Comparison of ENCODE assay signal across 8 cellular contexts in genomic region chr21:38831526-38832467, GRCh38. TPM values are rescaled to one million over a fixed set of nuclear protein-coding genes. Genes with fewer than 3 reads are reported as not detected.
DNase-seq lines count a peak whose midpoint lies in the region; ATAC-seq and TF ChIP-seq lines count a peak whose summit lies in the region.

No MANE protein-coding gene starts in this region.

- no peaks in the 10 kb centered on the region for H3K9me3 Mint-ChIP-seq in GM23338

- H3K79me2 ChIP-seq in GM23338 (replicated peaks; ENCODE audit: insufficient read depth) = no peaks in the 10 kb centered on the region

- no peaks in the 10 kb centered on the region for H3K36me3 Mint-ChIP-seq in GM23338 (ENCODE audit: low read depth)

- H3K27ac Mint-ChIP-seq in GM23338 = no peak overlapping the region

- peaks cover 3% of the 10 kb centered on the region; the same call in 1 of the 3 replicates for H3K4me1 Mint-ChIP-seq in GM23338

- no peaks in the 10 kb centered on the region for H3K36me3 ChIP-seq in GM23338 (ENCODE audit: insufficient read depth)

- no peak for ATAC-seq in GM23338

- H3K4me3 ChIP-seq in GM12864 (ENCODE audit: low read depth, low read length) (no peak overlapping the region), GM23338 (no peak overlapping the region), fibroblast of villous mesenchyme (ENCODE audit: low read depth, low read length) (no peak overlapping the region), retinal pigment epithelial cell (ENCODE audit: low read length) (no peak overlapping the region)

- TF ChIP-seq CTCF in GM12864 (IDR thresholded peaks at IDR 0.05; ENCODE audit: low read depth, low read length, missing control alignments) (no peak), GM23338 (conservative IDR thresholded peaks at IDR 0.05; ENCODE audit: low read depth in 2 of 2) (no peak), fibroblast of villous mesenchyme (IDR thresholded peaks at IDR 0.05; ENCODE audit: insufficient read depth, low read depth, low read length) (no peak), retinal pigment epithelial cell (conservative IDR thresholded peaks at IDR 0.05; ENCODE audit: low read depth, low read length) (no peak)

- H3K4me1 ChIP-seq in GM23338 (ENCODE audit: insufficient read depth) = no peaks in the 10 kb centered on the region

- H3K4me3 Mint-ChIP-seq in GM23338 = no peak overlapping the region

- no peak overlapping the region for H3K4me2 ChIP-seq in GM23338

- no peaks in the 10 kb centered on the region for H3K9me2 ChIP-seq in GM23338 (ENCODE audit: insufficient read depth)

- no peaks in the 10 kb centered on the region for H4K20me1 ChIP-seq in GM23338 (replicated peaks; ENCODE audit: insufficient read depth)

- H3K27me3 Mint-ChIP-seq in GM23338 (ENCODE audit: insufficient read depth, low read depth, poor library complexity) = no peaks in the 10 kb centered on the region

- H3K27me3 ChIP-seq in GM23338 (ENCODE audit: insufficient read depth) = no peaks in the 10 kb centered on the region

- 0 out of 2 replicates have a peak overlapping the region, but pooled peaks have one; percentile 38 for H2AFZ ChIP-seq in GM23338

- no peak overlapping the region for H3K27ac ChIP-seq in GM23338 (ENCODE audit: low read depth)

- H3F3A ChIP-seq in GM23338 (replicated peaks; ENCODE audit: low read depth) = no peaks in the 10 kb centered on the region

- DNase-seq in GM12864 (ENCODE audit: low read depth) = peak; percentile 19
- DNase-seq in GM23338 (ENCODE audit: low spot score) = no peak
- DNase-seq in KG1 (lab: John Stamatoyannopoulos, UW) = peak; percentile 79
- DNase-seq in activated CD4-positive, alpha-beta T cell treated with anti-CD3 and anti-CD28 coated beads for 4 hours = peak; percentile 25 to 31
- peak; percentile 100 for DNase-seq in fibroblast of villous mesenchyme (ENCODE audit: low read depth)
- peak; percentile 52 for DNase-seq in retinal pigment epithelial cell (ENCODE audit: low read depth)
- no peak for DNase-seq in SHP77 (lab: John Stamatoyannopoulos, UW)
- DNase-seq in NCI-H526 treated with DMSO at 0.1 percent for 48 hours (lab: John Stamatoyannopoulos, UW) = no peak

TF ChIP-seq in GM23338, 12 proteins besides CTCF, POLR2A, EP300 and RAD21:
- TF ChIP-seq, protein P1, sequence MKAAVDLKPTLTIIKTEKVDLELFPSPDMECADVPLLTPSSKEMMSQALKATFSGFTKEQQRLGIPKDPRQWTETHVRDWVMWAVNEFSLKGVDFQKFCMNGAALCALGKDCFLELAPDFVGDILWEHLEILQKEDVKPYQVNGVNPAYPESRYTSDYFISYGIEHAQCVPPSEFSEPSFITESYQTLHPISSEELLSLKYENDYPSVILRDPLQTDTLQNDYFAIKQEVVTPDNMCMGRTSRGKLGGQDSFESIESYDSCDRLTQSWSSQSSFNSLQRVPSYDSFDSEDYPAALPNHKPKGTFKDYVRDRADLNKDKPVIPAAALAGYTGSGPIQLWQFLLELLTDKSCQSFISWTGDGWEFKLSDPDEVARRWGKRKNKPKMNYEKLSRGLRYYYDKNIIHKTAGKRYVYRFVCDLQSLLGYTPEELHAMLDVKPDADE (IDR thresholded peaks at IDR 0.05) = no peak
- TF ChIP-seq, protein P2, sequence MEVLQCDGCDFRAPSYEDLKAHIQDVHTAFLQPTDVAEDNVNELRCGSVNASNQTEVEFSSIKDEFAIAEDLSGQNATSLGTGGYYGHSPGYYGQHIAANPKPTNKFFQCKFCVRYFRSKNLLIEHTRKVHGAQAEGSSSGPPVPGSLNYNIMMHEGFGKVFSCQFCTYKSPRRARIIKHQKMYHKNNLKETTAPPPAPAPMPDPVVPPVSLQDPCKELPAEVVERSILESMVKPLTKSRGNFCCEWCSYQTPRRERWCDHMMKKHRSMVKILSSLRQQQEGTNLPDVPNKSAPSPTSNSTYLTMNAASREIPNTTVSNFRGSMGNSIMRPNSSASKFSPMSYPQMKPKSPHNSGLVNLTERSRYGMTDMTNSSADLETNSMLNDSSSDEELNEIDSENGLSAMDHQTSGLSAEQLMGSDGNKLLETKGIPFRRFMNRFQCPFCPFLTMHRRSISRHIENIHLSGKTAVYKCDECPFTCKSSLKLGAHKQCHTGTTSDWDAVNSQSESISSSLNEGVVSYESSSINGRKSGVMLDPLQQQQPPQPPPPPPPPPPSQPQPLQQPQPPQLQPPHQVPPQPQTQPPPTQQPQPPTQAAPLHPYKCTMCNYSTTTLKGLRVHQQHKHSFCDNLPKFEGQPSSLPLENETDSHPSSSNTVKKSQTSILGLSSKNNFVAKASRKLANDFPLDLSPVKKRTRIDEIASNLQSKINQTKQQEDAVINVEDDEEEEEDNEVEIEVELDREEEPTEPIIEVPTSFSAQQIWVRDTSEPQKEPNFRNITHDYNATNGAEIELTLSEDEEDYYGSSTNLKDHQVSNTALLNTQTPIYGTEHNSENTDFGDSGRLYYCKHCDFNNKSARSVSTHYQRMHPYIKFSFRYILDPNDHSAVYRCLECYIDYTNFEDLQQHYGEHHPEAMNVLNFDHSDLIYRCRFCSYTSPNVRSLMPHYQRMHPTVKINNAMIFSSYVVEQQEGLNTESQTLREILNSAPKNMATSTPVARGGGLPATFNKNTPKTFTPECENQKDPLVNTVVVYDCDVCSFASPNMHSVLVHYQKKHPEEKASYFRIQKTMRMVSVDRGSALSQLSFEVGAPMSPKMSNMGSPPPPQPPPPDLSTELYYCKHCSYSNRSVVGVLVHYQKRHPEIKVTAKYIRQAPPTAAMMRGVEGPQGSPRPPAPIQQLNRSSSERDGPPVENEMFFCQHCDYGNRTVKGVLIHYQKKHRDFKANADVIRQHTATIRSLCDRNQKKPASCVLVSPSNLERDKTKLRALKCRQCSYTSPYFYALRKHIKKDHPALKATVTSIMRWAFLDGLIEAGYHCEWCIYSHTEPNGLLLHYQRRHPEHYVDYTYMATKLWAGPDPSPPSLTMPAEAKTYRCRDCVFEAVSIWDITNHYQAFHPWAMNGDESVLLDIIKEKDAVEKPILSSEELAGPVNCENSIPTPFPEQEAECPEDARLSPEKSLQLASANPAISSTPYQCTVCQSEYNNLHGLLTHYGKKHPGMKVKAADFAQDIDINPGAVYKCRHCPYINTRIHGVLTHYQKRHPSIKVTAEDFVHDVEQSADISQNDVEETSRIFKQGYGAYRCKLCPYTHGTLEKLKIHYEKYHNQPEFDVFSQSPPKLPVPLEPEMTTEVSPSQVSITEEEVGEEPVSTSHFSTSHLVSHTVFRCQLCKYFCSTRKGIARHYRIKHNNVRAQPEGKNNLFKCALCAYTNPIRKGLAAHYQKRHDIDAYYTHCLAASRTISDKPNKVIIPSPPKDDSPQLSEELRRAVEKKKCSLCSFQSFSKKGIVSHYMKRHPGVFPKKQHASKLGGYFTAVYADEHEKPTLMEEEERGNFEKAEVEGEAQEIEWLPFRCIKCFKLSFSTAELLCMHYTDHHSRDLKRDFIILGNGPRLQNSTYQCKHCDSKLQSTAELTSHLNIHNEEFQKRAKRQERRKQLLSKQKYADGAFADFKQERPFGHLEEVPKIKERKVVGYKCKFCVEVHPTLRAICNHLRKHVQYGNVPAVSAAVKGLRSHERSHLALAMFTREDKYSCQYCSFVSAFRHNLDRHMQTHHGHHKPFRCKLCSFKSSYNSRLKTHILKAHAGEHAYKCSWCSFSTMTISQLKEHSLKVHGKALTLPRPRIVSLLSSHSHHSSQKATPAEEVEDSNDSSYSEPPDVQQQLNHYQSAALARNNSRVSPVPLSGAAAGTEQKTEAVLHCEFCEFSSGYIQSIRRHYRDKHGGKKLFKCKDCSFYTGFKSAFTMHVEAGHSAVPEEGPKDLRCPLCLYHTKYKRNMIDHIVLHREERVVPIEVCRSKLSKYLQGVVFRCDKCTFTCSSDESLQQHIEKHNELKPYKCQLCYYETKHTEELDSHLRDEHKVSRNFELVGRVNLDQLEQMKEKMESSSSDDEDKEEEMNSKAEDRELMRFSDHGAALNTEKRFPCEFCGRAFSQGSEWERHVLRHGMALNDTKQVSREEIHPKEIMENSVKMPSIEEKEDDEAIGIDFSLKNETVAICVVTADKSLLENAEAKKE (CRISPR knock-in tag; IDR thresholded peaks at IDR 0.05) = no peak
- TF ChIP-seq EZH2 (IDR thresholded peaks at IDR 0.05; ENCODE audit: low read depth, unreplicated experiment) (no peak), NANOG (IDR thresholded peaks at IDR 0.05; ENCODE audit: borderline replicate concordance) (no peak), CREB1 (CRISPR knock-in tag; IDR thresholded peaks at IDR 0.05; ENCODE audit: low read depth) (no peak), JUNB (IDR thresholded peaks at IDR 0.05; ENCODE audit: unreplicated experiment) (no peak), ZNF114 (CRISPR knock-in tag; IDR thresholded peaks at IDR 0.05) (no peak), ZNF331 (CRISPR knock-in tag; IDR thresholded peaks at IDR 0.05; ENCODE audit: low read depth) (no peak), STAT1 (IDR thresholded peaks at IDR 0.05; ENCODE audit: unreplicated experiment) (no peak), EZH2phosphoT487 (IDR thresholded peaks at IDR 0.05; ENCODE audit: unreplicated experiment) (no peak)
- TF ChIP-seq, protein P3, sequence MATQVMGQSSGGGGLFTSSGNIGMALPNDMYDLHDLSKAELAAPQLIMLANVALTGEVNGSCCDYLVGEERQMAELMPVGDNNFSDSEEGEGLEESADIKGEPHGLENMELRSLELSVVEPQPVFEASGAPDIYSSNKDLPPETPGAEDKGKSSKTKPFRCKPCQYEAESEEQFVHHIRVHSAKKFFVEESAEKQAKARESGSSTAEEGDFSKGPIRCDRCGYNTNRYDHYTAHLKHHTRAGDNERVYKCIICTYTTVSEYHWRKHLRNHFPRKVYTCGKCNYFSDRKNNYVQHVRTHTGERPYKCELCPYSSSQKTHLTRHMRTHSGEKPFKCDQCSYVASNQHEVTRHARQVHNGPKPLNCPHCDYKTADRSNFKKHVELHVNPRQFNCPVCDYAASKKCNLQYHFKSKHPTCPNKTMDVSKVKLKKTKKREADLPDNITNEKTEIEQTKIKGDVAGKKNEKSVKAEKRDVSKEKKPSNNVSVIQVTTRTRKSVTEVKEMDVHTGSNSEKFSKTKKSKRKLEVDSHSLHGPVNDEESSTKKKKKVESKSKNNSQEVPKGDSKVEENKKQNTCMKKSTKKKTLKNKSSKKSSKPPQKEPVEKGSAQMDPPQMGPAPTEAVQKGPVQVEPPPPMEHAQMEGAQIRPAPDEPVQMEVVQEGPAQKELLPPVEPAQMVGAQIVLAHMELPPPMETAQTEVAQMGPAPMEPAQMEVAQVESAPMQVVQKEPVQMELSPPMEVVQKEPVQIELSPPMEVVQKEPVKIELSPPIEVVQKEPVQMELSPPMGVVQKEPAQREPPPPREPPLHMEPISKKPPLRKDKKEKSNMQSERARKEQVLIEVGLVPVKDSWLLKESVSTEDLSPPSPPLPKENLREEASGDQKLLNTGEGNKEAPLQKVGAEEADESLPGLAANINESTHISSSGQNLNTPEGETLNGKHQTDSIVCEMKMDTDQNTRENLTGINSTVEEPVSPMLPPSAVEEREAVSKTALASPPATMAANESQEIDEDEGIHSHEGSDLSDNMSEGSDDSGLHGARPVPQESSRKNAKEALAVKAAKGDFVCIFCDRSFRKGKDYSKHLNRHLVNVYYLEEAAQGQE (IDR thresholded peaks at IDR 0.05; ENCODE audit: unreplicated experiment) = no peak

RNA-seq across cellular contexts. Expression of gene ETS2, which starts 26.1 kb away (rescaled TPM):
- total RNA-seq in GM23338 (2014; rRNA removed; shearing (Covaris generic)) = 35.5 and 36.8 TPM in 2 replicates
- polyA plus RNA-seq in GM23338 (2016; fragmentation: Nextera tagmentation; extraction: Ambion mirVana) = 17.9 and 19.5 TPM in 2 replicates
- 36.7 and 45.8 TPM in 2 replicates for total RNA-seq in fibroblast of villous mesenchyme

Comparison
In these comparisons a context has a peak if more than half of its experiments do, and no peak if none do; other contexts are left out.
1. DNase-seq: peak in GM12864 (single experiment), KG1 (single experiment), activated CD4-positive, alpha-beta T cell treated with anti-CD3 and anti-CD28 coated beads for 4 hours (2 of 2), fibroblast of villous mesenchyme (single experiment) and retinal pigment epithelial cell (single experiment); none in GM23338 (single experiment), SHP77 (0 of 2) and NCI-H526 treated with DMSO at 0.1 percent for 48 hours (single experiment).